27 cellular contexts compared by ENCODE assay signal in the genomic region with DNA sequence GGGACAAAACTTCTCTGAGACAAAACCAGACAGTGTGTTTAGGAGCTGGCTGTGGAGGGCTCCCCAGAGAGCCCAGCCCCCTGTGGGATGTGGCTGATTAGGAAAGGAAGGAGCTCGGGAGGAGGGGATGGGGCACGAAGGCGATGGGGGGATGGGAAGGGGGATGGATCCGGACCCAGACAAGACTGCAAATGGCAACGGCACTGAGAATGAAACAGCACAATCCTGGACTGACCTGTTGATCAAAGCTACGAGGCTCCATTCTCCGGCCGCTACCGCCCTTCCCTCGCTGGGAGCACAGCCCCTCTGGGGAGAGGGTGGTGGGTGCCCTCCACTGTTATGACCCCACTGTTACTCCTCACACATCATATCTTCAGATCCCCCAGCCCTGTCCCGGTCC. TPM values are rescaled to one million over a fixed set of nuclear protein-coding genes. Genes with fewer than 3 reads are reported as not detected.
A peak's percentile ranks its signal among the peaks of the same experiment; 100 is the strongest.
DNase-seq lines count a peak whose midpoint lies in the region; ATAC-seq and TF ChIP-seq lines count a peak whose summit lies in the region.
"Had no signal": no experiment of that assay in that cellular context is flagged by ENCODE, and none has a peak within 500 bp of the region (broad histone marks: within the 10 kb centered on the region; RNA-seq: fewer than 3 reads in every experiment).

No MANE protein-coding gene starts in this region.

- H3K27me3 Mint-ChIP-seq in type B pancreatic cell: peaks cover 20% of the 10 kb centered on the region

- no peak for TF ChIP-seq CTCF in type B pancreatic cell (conservative IDR thresholded peaks at IDR 0.05)

- H3K27me3 ChIP-seq in HUES48 (ENCODE audit: control insufficient read depth, insufficient read depth, low read length) (peaks cover 10% of the 10 kb centered on the region; the same call in 1 of the 2 replicates), iPS-18a (ENCODE audit: control insufficient read depth, insufficient read depth, low read length) (peaks cover under 1% of the 10 kb centered on the region)
- H3K27me3 ChIP-seq: upper lobe of left lung had no signal

- H3K4me1 ChIP-seq in HUES48 (ENCODE audit: control insufficient read depth, insufficient read depth, low read length) (peaks cover 29% of the 10 kb centered on the region), iPS-18a (ENCODE audit: control insufficient read depth, low read depth, low read length) (peaks cover 31% of the 10 kb centered on the region)
- H3K4me1 ChIP-seq: upper lobe of left lung had no signal

- H3K36me3 Mint-ChIP-seq in type B pancreatic cell: no peaks in the 10 kb centered on the region
- H3K36me3 Mint-ChIP-seq: naive B cell; stimulated activated memory B cell treated with anti-CD40 and anti-IgM and Interleukin-4, amounts not matched to agents 10 μg/mL and 1 μg/mL and 100 μg/mL, for 72 hours had no signal

- H3K4me3 ChIP-seq in HUES48 (ENCODE audit: low read depth, low read length): 0 out of 2 replicates have a peak overlapping the region, but pooled peaks have one; percentile 30
- H3K4me3 ChIP-seq in iPS-18a (ENCODE audit: low read length): peak overlapping the region; percentile 39
- H3K4me3 ChIP-seq: coronary artery, left ventricle myocardium inferior, PC-9, upper lobe of left lung had no signal

- DNase-seq in NCI-H2171 (lab: John Stamatoyannopoulos, UW) (peak; percentile 14), NCI-H2171 treated with DMSO at 0.1 percent for 48 hours (lab: John Stamatoyannopoulos, UW) (no peak), type B pancreatic cell (ENCODE audit: extremely low spot score, unreplicated experiment) (no peak), T-helper 1 cell (no peak)
- DNase-seq: activated CD4-positive, alpha-beta memory T cell treated with anti-CD3 and anti-CD28 coated beads, Interleukin-2, amount 10 ng/mL, durations not matched to agents 7 days and 5 days; activated CD8-positive, alpha-beta memory T cell treated with anti-CD3 and anti-CD28 coated beads, Interleukin-2, amount 50 U/mL, for 4 hours; activated naive CD4-positive, alpha-beta T cell; activated naive CD8-positive, alpha-beta T cell treated with anti-CD3 and anti-CD28 coated beads, Interleukin-2, amount 50 U/mL, for 24 hours; CD4-positive, alpha-beta T cell; effector memory CD4-positive, alpha-beta T cell; EL; left ventricle myocardium inferior; naive B cell; NCI-H146; NCI-H524 treated with DMSO at 0.1 percent for 48 hours; upper lobe of left lung had no signal

- H3K9me3 Mint-ChIP-seq in type B pancreatic cell: no peaks in the 10 kb centered on the region
- H3K9me3 Mint-ChIP-seq: activated CD4-positive, alpha-beta memory T cell treated with anti-CD3 and anti-CD28 coated beads, Interleukin-2, amount 10 ng/mL, durations not matched to agents 7 days and 5 days; activated naive CD8-positive, alpha-beta T cell treated with anti-CD3 and anti-CD28 coated beads, Interleukin-2, amount 50 U/mL, for 24 hours; CD4-positive, alpha-beta T cell; naive B cell; stimulated activated memory B cell treated with anti-CD40 and anti-IgM and Interleukin-4, amounts not matched to agents 10 μg/mL and 1 μg/mL and 100 μg/mL, for 72 hours; T-helper 2 cell treated with Interferon-gamma antibody and Interleukin-4, amounts not matched to agents 5 μg/mL and 100 μg/mL, for 36 hours had no signal

- H3K9me3 ChIP-seq in HUES48 (ENCODE audit: control insufficient read depth, insufficient read depth, low read length): no peaks in the 10 kb centered on the region
- no peaks in the 10 kb centered on the region for H3K9me3 ChIP-seq in iPS-18a (ENCODE audit: control insufficient read depth, low read depth, low read length)
- H3K9me3 ChIP-seq: left ventricle myocardium inferior, upper lobe of left lung had no signal

- no peak overlapping the region for H3K9ac ChIP-seq in HUES48 (ENCODE audit: low read depth, low read length)
- no peak overlapping the region for H3K9ac ChIP-seq in iPS-18a (ENCODE audit: low read length)

- H3K27ac ChIP-seq in HUES48 (ENCODE audit: low read depth, low read length) (no peak overlapping the region), iPS-18a (ENCODE audit: low read length) (no peak overlapping the region)
- H3K27ac ChIP-seq: coronary artery, left ventricle myocardium inferior, PC-9, upper lobe of left lung had no signal

- H3K4me3 Mint-ChIP-seq in type B pancreatic cell: no peak overlapping the region
- H3K4me3 Mint-ChIP-seq: activated CD4-positive, alpha-beta memory T cell treated with anti-CD3 and anti-CD28 coated beads, Interleukin-2, amount 10 ng/mL, durations not matched to agents 7 days and 5 days; activated naive CD8-positive, alpha-beta T cell treated with anti-CD3 and anti-CD28 coated beads, Interleukin-2, amount 50 U/mL, for 24 hours; CD4-positive, alpha-beta T cell; naive B cell; stimulated activated memory B cell treated with anti-CD40 and anti-IgM and Interleukin-4, amounts not matched to agents 10 μg/mL and 1 μg/mL and 100 μg/mL, for 72 hours; T-helper 2 cell treated with Interferon-gamma antibody and Interleukin-4, amounts not matched to agents 5 μg/mL and 100 μg/mL, for 36 hours had no signal

- ATAC-seq in HG03175 (IDR thresholded peaks at IDR 0.05; ENCODE audit: unreplicated experiment) (no peak), GM21390 (IDR thresholded peaks at IDR 0.05; ENCODE audit: unreplicated experiment) (no peak)
- ATAC-seq: activated naive CD8-positive, alpha-beta T cell treated with anti-CD3 and anti-CD28 coated beads, Interleukin-2, amount 50 U/mL, for 24 hours; HepG2; stimulated activated memory B cell treated with anti-CD40 and anti-IgM and Interleukin-4, amounts not matched to agents 10 μg/mL and 1 μg/mL and 100 μg/mL, for 72 hours had no signal

- peak overlapping the region; percentile 21 for H3K27ac Mint-ChIP-seq in type B pancreatic cell
- H3K27ac Mint-ChIP-seq: activated CD4-positive, alpha-beta memory T cell treated with anti-CD3 and anti-CD28 coated beads, Interleukin-2, amount 10 ng/mL, durations not matched to agents 7 days and 5 days; activated naive CD8-positive, alpha-beta T cell treated with anti-CD3 and anti-CD28 coated beads, Interleukin-2, amount 50 U/mL, for 24 hours; CD4-positive, alpha-beta T cell; stimulated activated memory B cell treated with anti-CD40 and anti-IgM and Interleukin-4, amounts not matched to agents 10 μg/mL and 1 μg/mL and 100 μg/mL, for 72 hours; T-helper 2 cell treated with Interferon-gamma antibody and Interleukin-4, amounts not matched to agents 5 μg/mL and 100 μg/mL, for 36 hours had no signal

- H3K36me3 ChIP-seq in HUES48 (ENCODE audit: control insufficient read depth, insufficient read depth, low read length) (no peaks in the 10 kb centered on the region), iPS-18a (ENCODE audit: control insufficient read depth, low read depth, low read length) (no peaks in the 10 kb centered on the region)
- H3K36me3 ChIP-seq: left ventricle myocardium inferior, upper lobe of left lung had no signal

- peaks cover 51% of the 10 kb centered on the region for H3K4me1 Mint-ChIP-seq in type B pancreatic cell (ENCODE audit: unreplicated experiment)
- H3K4me1 Mint-ChIP-seq: activated naive CD8-positive, alpha-beta T cell treated with anti-CD3 and anti-CD28 coated beads, Interleukin-2, amount 50 U/mL, for 24 hours; stimulated activated memory B cell treated with anti-CD40 and anti-IgM and Interleukin-4, amounts not matched to agents 10 μg/mL and 1 μg/mL and 100 μg/mL, for 72 hours had no signal

RNA-seq across cellular contexts. Expression of gene FOXO6, which starts 33.2 kb away (rescaled TPM):
- 9.9 and 21.1 TPM in 2 replicates for total RNA-seq in type B pancreatic cell (ENCODE audit: low replicate concordance)
- total RNA-seq: glomerular endothelial cell, osteoblast had no signal
